ENCODE assay signal across 1 cellular context in the genomic region with DNA sequence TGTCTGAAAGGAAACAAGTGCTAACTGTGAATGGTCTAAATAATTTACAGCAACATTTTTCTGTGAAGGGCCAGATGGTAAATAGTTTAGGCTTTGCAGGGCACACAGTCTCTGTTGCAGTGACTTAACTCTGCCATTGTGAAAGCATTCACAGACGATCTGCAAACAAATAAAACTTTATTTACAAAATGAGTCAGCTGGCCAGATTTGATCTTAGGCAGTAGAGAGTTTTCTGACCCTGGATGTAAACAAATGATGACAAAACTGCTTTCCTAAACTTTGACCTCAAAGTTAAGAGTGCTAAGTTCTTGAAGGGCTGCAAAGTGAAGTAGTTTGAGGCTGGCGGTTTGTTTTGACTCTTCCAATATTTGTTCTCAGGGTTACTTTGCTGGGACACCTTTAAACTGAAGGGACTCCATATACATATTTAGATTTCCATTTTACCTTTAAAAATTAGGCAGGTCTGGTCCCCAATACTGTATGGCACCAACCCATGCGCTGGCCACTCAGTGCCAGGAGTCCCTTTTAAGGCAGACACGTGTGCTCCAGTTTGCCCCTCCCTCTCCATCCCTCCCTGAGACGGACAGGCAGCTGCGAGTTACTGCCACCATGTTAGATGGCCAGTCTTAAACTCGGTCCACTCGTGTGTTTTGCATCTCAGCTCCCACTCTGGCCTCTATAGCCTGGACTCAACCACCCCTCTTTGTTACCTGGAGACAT.
TF ChIP-seq lines count a peak whose summit lies in the region.

No MANE protein-coding gene starts in this region.

TF ChIP-seq in HepG2, 621 proteins besides CTCF, POLR2A, EP300 and RAD21 (continued from another document and continues in another):
- TF ChIP-seq REST (IDR thresholded peaks at IDR 0.05; ENCODE audit: borderline replicate concordance in 1 of 2, low read depth in 1 of 2, low read length in 2 of 2) = no peak; a peak in 1 of 4 replicates
- peak; percentile 42; the same call in 1 of the 2 replicates for TF ChIP-seq GATAD1 (CRISPR knock-in tag; IDR thresholded peaks at IDR 0.05)
- TF ChIP-seq ZSCAN25 (CRISPR knock-in tag; IDR thresholded peaks at IDR 0.05) = peak; percentile 64; the same call in 1 of the 2 replicates
- peak; percentile 72 for TF ChIP-seq ZNF264 (CRISPR knock-in tag; IDR thresholded peaks at IDR 0.05)
- TF ChIP-seq FOXO1 (CRISPR knock-in tag; IDR thresholded peaks at IDR 0.05) = peak; percentile 73
- 0 out of 2 replicates have a peak, but pooled peaks have one; percentile 23 for TF ChIP-seq FOXK2 (IDR thresholded peaks at IDR 0.05)
- no peak for TF ChIP-seq SMAD9 (CRISPR knock-in tag; IDR thresholded peaks at IDR 0.05)
- peak; percentile 77; the same call in 1 of the 2 replicates for TF ChIP-seq CEBPB (IDR thresholded peaks at IDR 0.05; ENCODE audit: borderline replicate concordance, low read depth, low read length)
- 0 out of 2 replicates have a peak, but pooled peaks have one; percentile 25 for TF ChIP-seq ZNF878 (CRISPR knock-in tag; IDR thresholded peaks at IDR 0.05)
- TF ChIP-seq FOSL1 (CRISPR knock-in tag; IDR thresholded peaks at IDR 0.05; ENCODE audit: borderline replicate concordance) = peak; percentile 94
- TF ChIP-seq HNF4A (CRISPR knock-in tag; IDR thresholded peaks at IDR 0.05) = peak; percentile 78
- TF ChIP-seq, protein P1, sequence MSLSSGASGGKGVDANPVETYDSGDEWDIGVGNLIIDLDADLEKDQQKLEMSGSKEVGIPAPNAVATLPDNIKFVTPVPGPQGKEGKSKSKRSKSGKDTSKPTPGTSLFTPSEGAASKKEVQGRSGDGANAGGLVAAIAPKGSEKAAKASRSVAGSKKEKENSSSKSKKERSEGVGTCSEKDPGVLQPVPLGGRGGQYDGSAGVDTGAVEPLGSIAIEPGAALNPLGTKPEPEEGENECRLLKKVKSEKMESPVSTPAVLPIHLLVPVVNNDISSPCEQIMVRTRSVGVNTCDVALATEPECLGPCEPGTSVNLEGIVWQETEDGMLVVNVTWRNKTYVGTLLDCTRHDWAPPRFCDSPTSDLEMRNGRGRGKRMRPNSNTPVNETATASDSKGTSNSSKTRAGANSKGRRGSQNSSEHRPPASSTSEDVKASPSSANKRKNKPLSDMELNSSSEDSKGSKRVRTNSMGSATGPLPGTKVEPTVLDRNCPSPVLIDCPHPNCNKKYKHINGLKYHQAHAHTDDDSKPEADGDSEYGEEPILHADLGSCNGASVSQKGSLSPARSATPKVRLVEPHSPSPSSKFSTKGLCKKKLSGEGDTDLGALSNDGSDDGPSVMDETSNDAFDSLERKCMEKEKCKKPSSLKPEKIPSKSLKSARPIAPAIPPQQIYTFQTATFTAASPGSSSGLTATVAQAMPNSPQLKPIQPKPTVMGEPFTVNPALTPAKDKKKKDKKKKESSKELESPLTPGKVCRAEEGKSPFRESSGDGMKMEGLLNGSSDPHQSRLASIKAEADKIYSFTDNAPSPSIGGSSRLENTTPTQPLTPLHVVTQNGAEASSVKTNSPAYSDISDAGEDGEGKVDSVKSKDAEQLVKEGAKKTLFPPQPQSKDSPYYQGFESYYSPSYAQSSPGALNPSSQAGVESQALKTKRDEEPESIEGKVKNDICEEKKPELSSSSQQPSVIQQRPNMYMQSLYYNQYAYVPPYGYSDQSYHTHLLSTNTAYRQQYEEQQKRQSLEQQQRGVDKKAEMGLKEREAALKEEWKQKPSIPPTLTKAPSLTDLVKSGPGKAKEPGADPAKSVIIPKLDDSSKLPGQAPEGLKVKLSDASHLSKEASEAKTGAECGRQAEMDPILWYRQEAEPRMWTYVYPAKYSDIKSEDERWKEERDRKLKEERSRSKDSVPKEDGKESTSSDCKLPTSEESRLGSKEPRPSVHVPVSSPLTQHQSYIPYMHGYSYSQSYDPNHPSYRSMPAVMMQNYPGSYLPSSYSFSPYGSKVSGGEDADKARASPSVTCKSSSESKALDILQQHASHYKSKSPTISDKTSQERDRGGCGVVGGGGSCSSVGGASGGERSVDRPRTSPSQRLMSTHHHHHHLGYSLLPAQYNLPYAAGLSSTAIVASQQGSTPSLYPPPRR (CRISPR knock-in tag; IDR thresholded peaks at IDR 0.05; ENCODE audit: borderline replicate concordance) = peak; percentile 79; the same call in 1 of the 2 replicates
- TF ChIP-seq GZF1 (CRISPR knock-in tag; IDR thresholded peaks at IDR 0.05) = no peak
- TF ChIP-seq TBX2 (CRISPR knock-in tag; IDR thresholded peaks at IDR 0.05; ENCODE audit: borderline replicate concordance) = peak; percentile 48; the same call in 1 of the 2 replicates
- TF ChIP-seq KMT2B (CRISPR knock-in tag; IDR thresholded peaks at IDR 0.05) = 0 out of 2 replicates have a peak, but pooled peaks have one; percentile 38
- peak; percentile 55; the same call in 1 of the 2 replicates for TF ChIP-seq HOXA3 (CRISPR knock-in tag; IDR thresholded peaks at IDR 0.05)
- TF ChIP-seq, protein P2, sequence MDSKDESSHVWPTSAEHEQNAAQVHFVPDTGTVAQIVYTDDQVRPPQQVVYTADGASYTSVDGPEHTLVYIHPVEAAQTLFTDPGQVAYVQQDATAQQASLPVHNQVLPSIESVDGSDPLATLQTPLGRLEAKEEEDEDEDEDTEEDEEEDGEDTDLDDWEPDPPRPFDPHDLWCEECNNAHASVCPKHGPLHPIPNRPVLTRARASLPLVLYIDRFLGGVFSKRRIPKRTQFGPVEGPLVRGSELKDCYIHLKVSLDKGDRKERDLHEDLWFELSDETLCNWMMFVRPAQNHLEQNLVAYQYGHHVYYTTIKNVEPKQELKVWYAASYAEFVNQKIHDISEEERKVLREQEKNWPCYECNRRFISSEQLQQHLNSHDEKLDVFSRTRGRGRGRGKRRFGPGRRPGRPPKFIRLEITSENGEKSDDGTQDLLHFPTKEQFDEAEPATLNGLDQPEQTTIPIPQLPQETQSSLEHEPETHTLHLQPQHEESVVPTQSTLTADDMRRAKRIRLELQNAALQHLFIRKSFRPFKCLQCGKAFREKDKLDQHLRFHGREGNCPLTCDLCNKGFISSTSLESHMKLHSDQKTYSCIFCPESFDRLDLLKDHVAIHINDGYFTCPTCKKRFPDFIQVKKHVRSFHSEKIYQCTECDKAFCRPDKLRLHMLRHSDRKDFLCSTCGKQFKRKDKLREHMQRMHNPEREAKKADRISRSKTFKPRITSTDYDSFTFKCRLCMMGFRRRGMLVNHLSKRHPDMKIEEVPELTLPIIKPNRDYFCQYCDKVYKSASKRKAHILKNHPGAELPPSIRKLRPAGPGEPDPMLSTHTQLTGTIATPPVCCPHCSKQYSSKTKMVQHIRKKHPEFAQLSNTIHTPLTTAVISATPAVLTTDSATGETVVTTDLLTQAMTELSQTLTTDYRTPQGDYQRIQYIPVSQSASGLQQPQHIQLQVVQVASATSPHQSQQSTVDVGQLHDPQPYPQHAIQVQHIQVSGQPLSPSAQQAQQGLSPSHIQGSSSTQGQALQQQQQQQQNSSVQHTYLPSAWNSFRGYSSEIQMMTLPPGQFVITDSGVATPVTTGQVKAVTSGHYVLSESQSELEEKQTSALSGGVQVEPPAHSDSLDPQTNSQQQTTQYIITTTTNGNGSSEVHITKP (CRISPR knock-in tag; IDR thresholded peaks at IDR 0.05; ENCODE audit: low read depth) = no peak
- TF ChIP-seq ZNF441 (CRISPR knock-in tag; IDR thresholded peaks at IDR 0.05; ENCODE audit: borderline replicate concordance) = no peak
- peak; percentile 81 for TF ChIP-seq PPARG (CRISPR knock-in tag; conservative IDR thresholded peaks at IDR 0.05)
- no peak for TF ChIP-seq GABPA (IDR thresholded peaks at IDR 0.05; ENCODE audit: low read depth, low read length)
- TF ChIP-seq GABPA (CRISPR knock-in tag; IDR thresholded peaks at IDR 0.05; ENCODE audit: low read depth) = peak; percentile 23; the same call in 1 of the 2 replicates
- TF ChIP-seq JUN (CRISPR knock-in tag; IDR thresholded peaks at IDR 0.05) = 0 out of 2 replicates have a peak, but pooled peaks have one; percentile 72
- no peak for TF ChIP-seq SSRP1 (CRISPR knock-in tag; IDR thresholded peaks at IDR 0.05)
- 0 out of 2 replicates have a peak, but pooled peaks have one; percentile 27 for TF ChIP-seq BRCA1 (CRISPR knock-in tag; IDR thresholded peaks at IDR 0.05)
- peak; percentile 21 for TF ChIP-seq ZNF644 (CRISPR knock-in tag; IDR thresholded peaks at IDR 0.05; ENCODE audit: low read depth)
- TF ChIP-seq GATAD2A (CRISPR knock-in tag; IDR thresholded peaks at IDR 0.05) = peak; percentile 93
- TF ChIP-seq, protein P3, sequence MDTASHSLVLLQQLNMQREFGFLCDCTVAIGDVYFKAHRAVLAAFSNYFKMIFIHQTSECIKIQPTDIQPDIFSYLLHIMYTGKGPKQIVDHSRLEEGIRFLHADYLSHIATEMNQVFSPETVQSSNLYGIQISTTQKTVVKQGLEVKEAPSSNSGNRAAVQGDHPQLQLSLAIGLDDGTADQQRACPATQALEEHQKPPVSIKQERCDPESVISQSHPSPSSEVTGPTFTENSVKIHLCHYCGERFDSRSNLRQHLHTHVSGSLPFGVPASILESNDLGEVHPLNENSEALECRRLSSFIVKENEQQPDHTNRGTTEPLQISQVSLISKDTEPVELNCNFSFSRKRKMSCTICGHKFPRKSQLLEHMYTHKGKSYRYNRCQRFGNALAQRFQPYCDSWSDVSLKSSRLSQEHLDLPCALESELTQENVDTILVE (CRISPR knock-in tag; IDR thresholded peaks at IDR 0.05) = peak; percentile 47; the same call in 1 of the 2 replicates
- TF ChIP-seq, protein P4, sequence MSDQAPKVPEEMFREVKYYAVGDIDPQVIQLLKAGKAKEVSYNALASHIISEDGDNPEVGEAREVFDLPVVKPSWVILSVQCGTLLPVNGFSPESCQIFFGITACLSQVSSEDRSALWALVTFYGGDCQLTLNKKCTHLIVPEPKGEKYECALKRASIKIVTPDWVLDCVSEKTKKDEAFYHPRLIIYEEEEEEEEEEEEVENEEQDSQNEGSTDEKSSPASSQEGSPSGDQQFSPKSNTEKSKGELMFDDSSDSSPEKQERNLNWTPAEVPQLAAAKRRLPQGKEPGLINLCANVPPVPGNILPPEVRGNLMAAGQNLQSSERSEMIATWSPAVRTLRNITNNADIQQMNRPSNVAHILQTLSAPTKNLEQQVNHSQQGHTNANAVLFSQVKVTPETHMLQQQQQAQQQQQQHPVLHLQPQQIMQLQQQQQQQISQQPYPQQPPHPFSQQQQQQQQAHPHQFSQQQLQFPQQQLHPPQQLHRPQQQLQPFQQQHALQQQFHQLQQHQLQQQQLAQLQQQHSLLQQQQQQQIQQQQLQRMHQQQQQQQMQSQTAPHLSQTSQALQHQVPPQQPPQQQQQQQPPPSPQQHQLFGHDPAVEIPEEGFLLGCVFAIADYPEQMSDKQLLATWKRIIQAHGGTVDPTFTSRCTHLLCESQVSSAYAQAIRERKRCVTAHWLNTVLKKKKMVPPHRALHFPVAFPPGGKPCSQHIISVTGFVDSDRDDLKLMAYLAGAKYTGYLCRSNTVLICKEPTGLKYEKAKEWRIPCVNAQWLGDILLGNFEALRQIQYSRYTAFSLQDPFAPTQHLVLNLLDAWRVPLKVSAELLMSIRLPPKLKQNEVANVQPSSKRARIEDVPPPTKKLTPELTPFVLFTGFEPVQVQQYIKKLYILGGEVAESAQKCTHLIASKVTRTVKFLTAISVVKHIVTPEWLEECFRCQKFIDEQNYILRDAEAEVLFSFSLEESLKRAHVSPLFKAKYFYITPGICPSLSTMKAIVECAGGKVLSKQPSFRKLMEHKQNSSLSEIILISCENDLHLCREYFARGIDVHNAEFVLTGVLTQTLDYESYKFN (CRISPR knock-in tag; conservative IDR thresholded peaks at IDR 0.05) = peak; percentile 92
- TF ChIP-seq MIER3 (CRISPR knock-in tag; IDR thresholded peaks at IDR 0.05; ENCODE audit: borderline replicate concordance) = peak; percentile 81; the same call in 1 of the 2 replicates
- TF ChIP-seq PRDM4 (CRISPR knock-in tag; IDR thresholded peaks at IDR 0.05; ENCODE audit: borderline replicate concordance) = no peak
- TF ChIP-seq ARNT2 (CRISPR knock-in tag; IDR thresholded peaks at IDR 0.05; ENCODE audit: low read depth) = 0 out of 2 replicates have a peak, but pooled peaks have one; percentile 17
- TF ChIP-seq SAP130 (CRISPR knock-in tag; IDR thresholded peaks at IDR 0.05; ENCODE audit: low read depth) = peak; percentile 69
